Comparison of ENCODE assay signal across 8 cellular contexts in genomic region chr15:69576035-69576526, GRCh38.
DNase-seq lines count a peak whose midpoint lies in the region.

No MANE protein-coding gene starts in this region.

- DNase-seq in DMS53 treated with DMSO at 0.1 percent for 48 hours (lab: John Stamatoyannopoulos, UW; ENCODE audit: unreplicated experiment) (peak; percentile 77), M059J (ENCODE audit: low read depth) (peak; percentile 65), T-helper 9 cell (peak; percentile 55), anterior cingulate cortex (lab: John Stamatoyannopoulos, UW) (peak in 53 of 58 donors; percentile 8 to 73 (median 34)), hippocampal formation (lab: John Stamatoyannopoulos, UW) (peak; percentile 7 to 50), mesenteric fat pad (ENCODE audit: low spot score) (no peak), RKO (ENCODE audit: low spot score) (no peak)
- DNase-seq in stimulated activated CD4-positive, alpha-beta T cell treated with anti-CD3 and anti-CD28 coated beads, Interleukin-1b, Interleukin-23, amount 100 ng/mL, for 1 hour (ENCODE audit: low read depth in 2 of 2): peak; percentile 34 to 47

Comparison
In these comparisons a context has a peak if more than half of its experiments do, and no peak if none do; other contexts are left out.
1. DNase-seq: peak in DMS53 treated with DMSO at 0.1 percent for 48 hours (single experiment), M059J (single experiment), T-helper 9 cell (single experiment), anterior cingulate cortex (53 of 58), hippocampal formation (2 of 2) and stimulated activated CD4-positive, alpha-beta T cell treated with anti-CD3 and anti-CD28 coated beads, Interleukin-1b, Interleukin-23, amount 100 ng/mL, for 1 hour (2 of 2); none in mesenteric fat pad (single experiment) and RKO (single experiment).